ENCODE assay signal across 8 cellular contexts in genomic region chr6:70956191-70956450, GRCh38. TPM values are rescaled to one million over a fixed set of nuclear protein-coding genes. Genes with fewer than 3 reads are reported as not detected.
A peak's percentile ranks its signal among the peaks of the same experiment; 100 is the strongest.
DNase-seq lines count a peak whose midpoint lies in the region; ATAC-seq and TF ChIP-seq lines count a peak whose summit lies in the region.

No MANE protein-coding gene starts in this region.

- H3K9me3 Mint-ChIP-seq in activated naive CD4-positive, alpha-beta T cell treated with anti-CD3 and anti-CD28 coated beads, Interleukin-2, amount 10 ng/mL, durations not matched to agents 7 days and 5 days: no peaks in the 10 kb centered on the region
- H3K9me3 Mint-ChIP-seq in activated T-helper 17 cell treated with anti-CD3 and anti-CD28 coated beads, Interleukin-2, amount 50 U/mL, for 72 hours: no peaks in the 10 kb centered on the region

- no peaks in the 10 kb centered on the region for H3K36me3 ChIP-seq in upper lobe of right lung

- DNase-seq in activated naive CD4-positive, alpha-beta T cell treated with anti-CD3 and anti-CD28 coated beads, Interleukin-2, amount 10 ng/mL, durations not matched to agents 7 days and 5 days: no peak
- DNase-seq in activated naive CD4-positive, alpha-beta T cell (lab: John Stamatoyannopoulos, UW): no peak
- no peak for DNase-seq in left lobe of liver (ENCODE audit: low spot score)
- DNase-seq in upper lobe of right lung: no peak
- no peak for DNase-seq in NCI-H82 treated with DMSO at 0.1 percent for 48 hours (lab: John Stamatoyannopoulos, UW; ENCODE audit: unreplicated experiment)
- no peak for DNase-seq in NCI-H69 (lab: John Stamatoyannopoulos, UW)
- no peak for DNase-seq in activated CD4-positive, alpha-beta T cell treated with anti-CD3 and anti-CD28 coated beads, Interleukin-2, amount 50 U/mL, for 4 hours

- no peaks in the 10 kb centered on the region for H3K36me3 Mint-ChIP-seq in activated naive CD4-positive, alpha-beta T cell treated with anti-CD3 and anti-CD28 coated beads, Interleukin-2, amount 10 ng/mL, durations not matched to agents 7 days and 5 days
- no peaks in the 10 kb centered on the region for H3K36me3 Mint-ChIP-seq in activated T-helper 17 cell treated with anti-CD3 and anti-CD28 coated beads, Interleukin-2, amount 50 U/mL, for 72 hours (ENCODE audit: low read depth)

- peak overlapping the region; percentile 42 for H3K27ac Mint-ChIP-seq in activated naive CD4-positive, alpha-beta T cell treated with anti-CD3 and anti-CD28 coated beads, Interleukin-2, amount 10 ng/mL, durations not matched to agents 7 days and 5 days
- H3K27ac Mint-ChIP-seq in activated T-helper 17 cell treated with anti-CD3 and anti-CD28 coated beads, Interleukin-2, amount 50 U/mL, for 72 hours: no peak overlapping the region

- H3K4me1 Mint-ChIP-seq in activated naive CD4-positive, alpha-beta T cell treated with anti-CD3 and anti-CD28 coated beads, Interleukin-2, amount 10 ng/mL, durations not matched to agents 7 days and 5 days: peaks cover 22% of the 10 kb centered on the region
- H3K4me1 Mint-ChIP-seq in activated T-helper 17 cell treated with anti-CD3 and anti-CD28 coated beads, Interleukin-2, amount 50 U/mL, for 72 hours: no peaks in the 10 kb centered on the region

- peak overlapping the region; percentile 66 for H3K4me3 Mint-ChIP-seq in activated naive CD4-positive, alpha-beta T cell treated with anti-CD3 and anti-CD28 coated beads, Interleukin-2, amount 10 ng/mL, durations not matched to agents 7 days and 5 days
- H3K4me3 Mint-ChIP-seq in activated T-helper 17 cell treated with anti-CD3 and anti-CD28 coated beads, Interleukin-2, amount 50 U/mL, for 72 hours: peak overlapping the region; percentile 79

- H3K27me3 ChIP-seq in upper lobe of right lung: peaks cover 33% of the 10 kb centered on the region

- TF ChIP-seq CTCF in upper lobe of right lung (IDR thresholded peaks at IDR 0.05): peak; percentile 8

- H3K27ac ChIP-seq in upper lobe of right lung: no peak overlapping the region

- H3K4me3 ChIP-seq in upper lobe of right lung: peak overlapping the region; percentile 53

- H3K9me3 ChIP-seq in upper lobe of right lung: no peaks in the 10 kb centered on the region

- peak; percentile 29 for ATAC-seq in activated T-helper 17 cell treated with anti-CD3 and anti-CD28 coated beads, Interleukin-2, amount 50 U/mL, for 72 hours (replicated peaks)
- ATAC-seq in left lobe of liver (peak; percentile 4), upper lobe of right lung (no peak)

- peaks cover 22% of the 10 kb centered on the region for H3K4me1 ChIP-seq in upper lobe of right lung

- CTCF ChIA-PET in activated naive CD4-positive, alpha-beta T cell treated with anti-CD3 and anti-CD28 coated beads, Interleukin-2, amount 10 ng/mL, durations not matched to agents 7 days and 5 days (lab: Charles Lee): interaction anchor here (0.9 to 2.0 kb wide), 25 partner anchors 8 to 735 kb away, joined by 3 to 14 read pairs (median 4); partner anchors contain the start of genes FAM135A and SDHAF4

- peaks cover 74% of the 10 kb centered on the region for H3K27me3 Mint-ChIP-seq in activated naive CD4-positive, alpha-beta T cell treated with anti-CD3 and anti-CD28 coated beads, Interleukin-2, amount 10 ng/mL, durations not matched to agents 7 days and 5 days
- peaks cover 43% of the 10 kb centered on the region for H3K27me3 Mint-ChIP-seq in activated T-helper 17 cell treated with anti-CD3 and anti-CD28 coated beads, Interleukin-2, amount 50 U/mL, for 72 hours

- intact Hi-C loops in upper lobe of right lung (cut with DNase I): no loop called here

RNA-seq across cellular contexts. Expression of gene B3GAT2, which starts 0.7 kb away (rescaled TPM):
- not detected for total RNA-seq in activated T-helper 17 cell treated with anti-CD3 and anti-CD28 coated beads, Interleukin-2, amount 50 U/mL, for 72 hours
- total RNA-seq in left lobe of liver: 0.05 TPM
- not detected for total RNA-seq in upper lobe of right lung
